9 cellular contexts compared by ENCODE assay signal in the genomic region with DNA sequence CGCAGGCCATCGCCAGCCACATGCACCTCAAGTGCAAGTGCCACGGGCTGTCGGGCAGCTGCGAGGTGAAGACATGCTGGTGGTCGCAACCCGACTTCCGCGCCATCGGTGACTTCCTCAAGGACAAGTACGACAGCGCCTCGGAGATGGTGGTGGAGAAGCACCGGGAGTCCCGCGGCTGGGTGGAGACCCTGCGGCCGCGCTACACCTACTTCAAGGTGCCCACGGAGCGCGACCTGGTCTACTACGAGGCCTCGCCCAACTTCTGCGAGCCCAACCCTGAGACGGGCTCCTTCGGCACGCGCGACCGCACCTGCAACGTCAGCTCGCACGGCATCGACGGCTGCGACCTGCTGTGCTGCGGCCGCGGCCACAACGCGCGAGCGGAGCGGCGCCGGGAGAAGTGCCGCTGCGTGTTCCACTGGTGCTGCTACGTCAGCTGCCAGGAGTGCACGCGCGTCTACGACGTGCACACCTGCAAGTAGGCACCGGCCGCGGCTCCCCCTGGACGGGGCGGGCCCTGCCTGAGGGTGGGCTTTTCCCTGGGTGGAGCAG. TPM values are rescaled to one million over a fixed set of nuclear protein-coding genes. Genes with fewer than 3 reads are reported as not detected.
A peak's percentile ranks its signal among the peaks of the same experiment; 100 is the strongest.
DNase-seq lines count a peak whose midpoint lies in the region; ATAC-seq and TF ChIP-seq lines count a peak whose summit lies in the region.
"Had no signal": no experiment of that assay in that cellular context is flagged by ENCODE, and none has a peak within 500 bp of the region (broad histone marks: within the 10 kb centered on the region; RNA-seq: fewer than 3 reads in every experiment).

No MANE protein-coding gene starts in this region.

- H2AFZ ChIP-seq in parathyroid adenoma (no peak overlapping the region), GM23248 (no peak overlapping the region)

- H3K4me3 ChIP-seq in RWPE2 (ENCODE audit: severe bottlenecking), result peak overlapping the region; percentile 48
- H3K4me3 ChIP-seq in duodenal mucosa (ENCODE audit: low read depth in 1 of 2, low read length in 2 of 2), result peak overlapping the region; percentile 52 to 61
- H3K4me3 ChIP-seq in parathyroid adenoma (ENCODE audit: low read depth, low read length), result no peak overlapping the region
- no peak overlapping the region for H3K4me3 ChIP-seq in GM23248

- no peaks in the 10 kb centered on the region for H3F3A ChIP-seq in GM23248 (ENCODE audit: insufficient read depth)

- H3K27ac ChIP-seq in RWPE2 (ENCODE audit: poor library complexity, severe bottlenecking) (no peak overlapping the region), duodenal mucosa (ENCODE audit: low read depth, low read length) (no peak overlapping the region), parathyroid adenoma (no peak overlapping the region), GM23248 (no peak overlapping the region)
- H3K27ac ChIP-seq: VCaP had no signal

- no peak for ATAC-seq in RWPE2 (ENCODE audit: low read depth)
- no peak for ATAC-seq in GM18868 (IDR thresholded peaks at IDR 0.05; ENCODE audit: unreplicated experiment)
- ATAC-seq in HG03571 (IDR thresholded peaks at IDR 0.05; ENCODE audit: unreplicated experiment), result no peak

- DNase-seq in RWPE2 (ENCODE audit: low spot score) (peak; percentile 31), NCI-H446 treated with DMSO at 0.1 percent for 48 hours (lab: John Stamatoyannopoulos, UW) (no peak), GM23248 (no peak)

- H3K4me2 ChIP-seq in parathyroid adenoma (ENCODE audit: low read length) (peak overlapping the region; percentile 29), GM23248 (ENCODE audit: unreplicated experiment) (no peak overlapping the region)

- H3K27me3 ChIP-seq in RWPE2 (ENCODE audit: insufficient read depth, poor library complexity, severe bottlenecking) (no peaks in the 10 kb centered on the region), duodenal mucosa (ENCODE audit: control insufficient read depth in 1 of 2, insufficient read depth in 2 of 2, low read length in 2 of 2) (peaks cover 46 to 48% of the 10 kb centered on the region in 2 donors), parathyroid adenoma (ENCODE audit: control insufficient read depth, insufficient read depth, low read length) (peaks cover 8% of the 10 kb centered on the region), GM23248 (replicated peaks; ENCODE audit: insufficient read depth) (peaks cover 60% of the 10 kb centered on the region)

- H4K20me1 ChIP-seq in GM23248 (ENCODE audit: insufficient read depth), result no peaks in the 10 kb centered on the region

- no peaks in the 10 kb centered on the region for H3K9me3 ChIP-seq in ES-I3 (ENCODE audit: control insufficient read depth, insufficient read depth, low read length)
- H3K9me3 ChIP-seq in RWPE2 (ENCODE audit: severe bottlenecking), result no peaks in the 10 kb centered on the region
- no peaks in the 10 kb centered on the region for H3K9me3 ChIP-seq in duodenal mucosa (ENCODE audit: control insufficient read depth in 1 of 2, low read length in 2 of 2)
- no peaks in the 10 kb centered on the region for H3K9me3 ChIP-seq in parathyroid adenoma (ENCODE audit: control insufficient read depth, low read length)
- H3K9me3 ChIP-seq in GM23248 (ENCODE audit: low read depth), result no peaks in the 10 kb centered on the region

- whole genome bisulfite sequencing in GM23248 (ENCODE audit: low coverage in 1 of 2, low lambda C conversion rate in 2 of 2, missing lambda C conversion rate in 2 of 2), 2 experiments, result 15 to 18% methylated on average over 50 to 58 of the region's 60 CpGs

- in situ Hi-C loops in GM23248 (cut with MboI), result no loop called here

- no peaks in the 10 kb centered on the region for H3K9me2 ChIP-seq in GM23248 (ENCODE audit: insufficient read depth)

- no peak for TF ChIP-seq CTCF in RWPE2 (IDR thresholded peaks at IDR 0.05; ENCODE audit: poor library complexity, severe bottlenecking)
- no peak for TF ChIP-seq CTCF in parathyroid adenoma (IDR thresholded peaks at IDR 0.05)

- peak overlapping the region; percentile 80; the same call in 1 of the 2 replicates for H3K9ac ChIP-seq in ES-I3 (ENCODE audit: low read depth, low read length)
- no peak overlapping the region for H3K9ac ChIP-seq in duodenal mucosa (ENCODE audit: low read depth in 1 of 2, low read length in 2 of 2)
- H3K9ac ChIP-seq in parathyroid adenoma, result no peak overlapping the region
- H3K9ac ChIP-seq in GM23248, result no peak overlapping the region

- H3K79me2 ChIP-seq in parathyroid adenoma (no peaks in the 10 kb centered on the region), GM23248 (ENCODE audit: insufficient read depth) (no peaks in the 10 kb centered on the region)

- H3K36me3 ChIP-seq in ES-I3 (ENCODE audit: insufficient read depth, low read length), result no peaks in the 10 kb centered on the region
- H3K36me3 ChIP-seq in RWPE2 (ENCODE audit: low read depth), result no peaks in the 10 kb centered on the region
- no peaks in the 10 kb centered on the region for H3K36me3 ChIP-seq in duodenal mucosa (ENCODE audit: control insufficient read depth in 1 of 2, insufficient read depth in 2 of 2, low read length in 2 of 2)
- no peaks in the 10 kb centered on the region for H3K36me3 ChIP-seq in parathyroid adenoma (ENCODE audit: control insufficient read depth, insufficient read depth, low read length)
- H3K36me3 ChIP-seq in GM23248 (ENCODE audit: low read depth), result no peaks in the 10 kb centered on the region

- H3K4me1 ChIP-seq in ES-I3 (ENCODE audit: insufficient read depth, low read length) (no peaks in the 10 kb centered on the region), RWPE2 (ENCODE audit: insufficient read depth, poor library complexity, severe bottlenecking) (no peaks in the 10 kb centered on the region), duodenal mucosa (ENCODE audit: control insufficient read depth in 1 of 2, insufficient read depth in 2 of 2, low read length in 2 of 2) (peaks cover 7 to 10% of the 10 kb centered on the region in 2 donors), parathyroid adenoma (no peaks in the 10 kb centered on the region), GM23248 (ENCODE audit: insufficient read depth) (no peaks in the 10 kb centered on the region)

RNA-seq across cellular contexts. Expression of a gene that starts 23.4 kb away (rescaled TPM):
- total RNA-seq in GM23248 (2014; rRNA removed; shearing (Covaris generic)), result 259 and 292 TPM in 2 replicates
- polyA plus RNA-seq in GM23248 (2016; fragmentation: Nextera tagmentation; extraction: Ambion mirVana), result 656 and 698 TPM in 2 replicates

RNA-seq across cellular contexts. Expression of a gene that starts 44.1 kb away (rescaled TPM):
- 11.6 and 15.6 TPM in 2 replicates for total RNA-seq in GM23248 (2014; rRNA removed; shearing (Covaris generic))
- polyA plus RNA-seq in GM23248 (2016; fragmentation: Nextera tagmentation; extraction: Ambion mirVana), result 19.9 and 23.4 TPM in 2 replicates

RNA-seq across cellular contexts. Expression of a gene that starts 50.0 kb away (rescaled TPM):
- 57.5 and 84.4 TPM in 2 replicates for total RNA-seq in GM23248 (2014; rRNA removed; shearing (Covaris generic))
- 94.4 and 95.1 TPM in 2 replicates for polyA plus RNA-seq in GM23248 (2016; fragmentation: Nextera tagmentation; extraction: Ambion mirVana)

RNA-seq across cellular contexts. Expression of a gene that starts 52.3 kb away (rescaled TPM):
- total RNA-seq in GM23248 (2014; rRNA removed; shearing (Covaris generic)), result not detected in 2 replicates
- not detected in 2 replicates for polyA plus RNA-seq in GM23248 (2016; fragmentation: Nextera tagmentation; extraction: Ambion mirVana)

Comparison
In these comparisons a context has a peak if more than half of its experiments do, and no peak if none do; other contexts are left out.
1. H3K4me3 ChIP-seq: peak in RWPE2 (single experiment) and duodenal mucosa (2 of 2); none in parathyroid adenoma (single experiment) and GM23248 (single experiment).